In genomic region chr9:121299467-121300282, GRCh38 we compare ENCODE assay signal across 1 cellular context.
A peak's percentile ranks its signal among the peaks of the same experiment; 100 is the strongest.
TF ChIP-seq lines count a peak whose summit lies in the region.

No MANE protein-coding gene starts in this region.

TF ChIP-seq in HepG2, 621 proteins besides CTCF, POLR2A, EP300 and RAD21 (continued from another document and continues in another):
- TF ChIP-seq ZNF142 (CRISPR knock-in tag; IDR thresholded peaks at IDR 0.05), result peak; percentile 64; the same call in 1 of the 2 replicates
- TF ChIP-seq MAX (IDR thresholded peaks at IDR 0.05), result no peak
- no peak for TF ChIP-seq SRSF4 (IDR thresholded peaks at IDR 0.05; ENCODE audit: low read depth, low read length, poor library complexity, severe bottlenecking)
- TF ChIP-seq SMAD1 (CRISPR knock-in tag; IDR thresholded peaks at IDR 0.05; ENCODE audit: borderline replicate concordance, low read depth), result no peak
- TF ChIP-seq MYC (CRISPR knock-in tag; IDR thresholded peaks at IDR 0.05; ENCODE audit: borderline replicate concordance), result 0 out of 2 replicates have a peak, but pooled peaks have one; percentile 49
- TF ChIP-seq CCAR2 (optimal IDR thresholded peaks at IDR 0.05; ENCODE audit: low read depth, low read length), result no peak
- TF ChIP-seq KAT8 (CRISPR knock-in tag; IDR thresholded peaks at IDR 0.05), result no peak
- TF ChIP-seq MTF1 (CRISPR knock-in tag; IDR thresholded peaks at IDR 0.05), result peak; percentile 90
- TF ChIP-seq XRCC5 (optimal IDR thresholded peaks at IDR 0.05; ENCODE audit: low read length), result no peak
- TF ChIP-seq ZSCAN20 (CRISPR knock-in tag; IDR thresholded peaks at IDR 0.05; ENCODE audit: borderline replicate concordance), result 0 out of 2 replicates have a peak, but pooled peaks have one; percentile 33
- peak; percentile 50; the same call in 1 of the 2 replicates for TF ChIP-seq ZBTB14 (CRISPR knock-in tag; IDR thresholded peaks at IDR 0.05)
- TF ChIP-seq FOXP1 (IDR thresholded peaks at IDR 0.05), result no peak
- TF ChIP-seq FOXP1 (CRISPR knock-in tag; IDR thresholded peaks at IDR 0.05), result no peak
- TF ChIP-seq ZNF781 (CRISPR knock-in tag; IDR thresholded peaks at IDR 0.05; ENCODE audit: borderline replicate concordance, not compliant biosample characterization), result no peak
- TF ChIP-seq BRCA1 (CRISPR knock-in tag; IDR thresholded peaks at IDR 0.05), result no peak
- TF ChIP-seq ZNF513 (CRISPR knock-in tag; conservative IDR thresholded peaks at IDR 0.05), result no peak
- no peak for TF ChIP-seq ARID2 (CRISPR knock-in tag; IDR thresholded peaks at IDR 0.05; ENCODE audit: borderline replicate concordance)
- TF ChIP-seq ZNF180 (CRISPR knock-in tag; IDR thresholded peaks at IDR 0.05; ENCODE audit: borderline replicate concordance, low read depth), result no peak
- TF ChIP-seq HNRNPL (IDR thresholded peaks at IDR 0.05; ENCODE audit: low read depth, low read length), result no peak
- no peak for TF ChIP-seq ZNF432 (CRISPR knock-in tag; IDR thresholded peaks at IDR 0.05; ENCODE audit: borderline replicate concordance)
- TF ChIP-seq SOX5 (CRISPR knock-in tag; IDR thresholded peaks at IDR 0.05; ENCODE audit: borderline replicate concordance), result no peak; the same call in 1 of the 2 replicates
- TF ChIP-seq ZNF441 (CRISPR knock-in tag; IDR thresholded peaks at IDR 0.05; ENCODE audit: borderline replicate concordance), result no peak
- 0 out of 2 replicates have a peak, but pooled peaks have one; percentile 10 for TF ChIP-seq IRF2 (CRISPR knock-in tag; IDR thresholded peaks at IDR 0.05)
- no peak for TF ChIP-seq MAFF (IDR thresholded peaks at IDR 0.05; ENCODE audit: low read depth, low read length)
- peak; percentile 33 for TF ChIP-seq HNRNPLL (IDR thresholded peaks at IDR 0.05; ENCODE audit: low read depth, low read length, poor library complexity, severe bottlenecking)
- TF ChIP-seq ZNF24 (IDR thresholded peaks at IDR 0.05), result no peak
- TF ChIP-seq TCF7 (IDR thresholded peaks at IDR 0.05; ENCODE audit: low read depth), result no peak
- TF ChIP-seq MIER3 (CRISPR knock-in tag; IDR thresholded peaks at IDR 0.05; ENCODE audit: borderline replicate concordance), result no peak
- TF ChIP-seq SIN3B (IDR thresholded peaks at IDR 0.05; ENCODE audit: low read length), result no peak
- 0 out of 2 replicates have a peak, but pooled peaks have one; percentile 43 for TF ChIP-seq ZNF451 (CRISPR knock-in tag; IDR thresholded peaks at IDR 0.05)
- peak; percentile 57; the same call in 1 of the 2 replicates for TF ChIP-seq ZNF609 (CRISPR knock-in tag; IDR thresholded peaks at IDR 0.05; ENCODE audit: borderline replicate concordance)
- no peak for TF ChIP-seq ZNF839 (CRISPR knock-in tag; IDR thresholded peaks at IDR 0.05; ENCODE audit: borderline replicate concordance)
- TF ChIP-seq UBTF (CRISPR knock-in tag; IDR thresholded peaks at IDR 0.05), result peak; percentile 83
- peak; percentile 27; the same call in 1 of the 2 replicates for TF ChIP-seq THAP11 (CRISPR knock-in tag; IDR thresholded peaks at IDR 0.05)
- TF ChIP-seq BCL3 (CRISPR knock-in tag; IDR thresholded peaks at IDR 0.05), result no peak
- no peak for TF ChIP-seq ZNF329 (CRISPR knock-in tag; IDR thresholded peaks at IDR 0.05; ENCODE audit: low read depth)
- no peak for TF ChIP-seq ZNF562 (CRISPR knock-in tag; IDR thresholded peaks at IDR 0.05; ENCODE audit: borderline replicate concordance)
- no peak for TF ChIP-seq ZNF569 (CRISPR knock-in tag; IDR thresholded peaks at IDR 0.05; ENCODE audit: borderline replicate concordance)
- peak; percentile 13; the same call in 1 of the 2 replicates for TF ChIP-seq ZBTB25 (CRISPR knock-in tag; IDR thresholded peaks at IDR 0.05)
- no peak for TF ChIP-seq SMARCE1 (IDR thresholded peaks at IDR 0.05; ENCODE audit: borderline replicate concordance)
- no peak for TF ChIP-seq TSC22D2 (CRISPR knock-in tag; IDR thresholded peaks at IDR 0.05; ENCODE audit: borderline replicate concordance)
- TF ChIP-seq JUN (CRISPR knock-in tag; IDR thresholded peaks at IDR 0.05), result no peak
- no peak for TF ChIP-seq ZNF367 (CRISPR knock-in tag; IDR thresholded peaks at IDR 0.05; ENCODE audit: borderline replicate concordance)
- no peak for TF ChIP-seq PRMT3 (CRISPR knock-in tag; IDR thresholded peaks at IDR 0.05; ENCODE audit: borderline replicate concordance, low read depth)
- TF ChIP-seq HMG20A (CRISPR knock-in tag; IDR thresholded peaks at IDR 0.05; ENCODE audit: borderline replicate concordance), result no peak
- no peak for TF ChIP-seq ATRX (CRISPR knock-in tag; IDR thresholded peaks at IDR 0.05; ENCODE audit: borderline replicate concordance)
- TF ChIP-seq SMAD9 (CRISPR knock-in tag; IDR thresholded peaks at IDR 0.05), result no peak
